In the genomic region with DNA sequence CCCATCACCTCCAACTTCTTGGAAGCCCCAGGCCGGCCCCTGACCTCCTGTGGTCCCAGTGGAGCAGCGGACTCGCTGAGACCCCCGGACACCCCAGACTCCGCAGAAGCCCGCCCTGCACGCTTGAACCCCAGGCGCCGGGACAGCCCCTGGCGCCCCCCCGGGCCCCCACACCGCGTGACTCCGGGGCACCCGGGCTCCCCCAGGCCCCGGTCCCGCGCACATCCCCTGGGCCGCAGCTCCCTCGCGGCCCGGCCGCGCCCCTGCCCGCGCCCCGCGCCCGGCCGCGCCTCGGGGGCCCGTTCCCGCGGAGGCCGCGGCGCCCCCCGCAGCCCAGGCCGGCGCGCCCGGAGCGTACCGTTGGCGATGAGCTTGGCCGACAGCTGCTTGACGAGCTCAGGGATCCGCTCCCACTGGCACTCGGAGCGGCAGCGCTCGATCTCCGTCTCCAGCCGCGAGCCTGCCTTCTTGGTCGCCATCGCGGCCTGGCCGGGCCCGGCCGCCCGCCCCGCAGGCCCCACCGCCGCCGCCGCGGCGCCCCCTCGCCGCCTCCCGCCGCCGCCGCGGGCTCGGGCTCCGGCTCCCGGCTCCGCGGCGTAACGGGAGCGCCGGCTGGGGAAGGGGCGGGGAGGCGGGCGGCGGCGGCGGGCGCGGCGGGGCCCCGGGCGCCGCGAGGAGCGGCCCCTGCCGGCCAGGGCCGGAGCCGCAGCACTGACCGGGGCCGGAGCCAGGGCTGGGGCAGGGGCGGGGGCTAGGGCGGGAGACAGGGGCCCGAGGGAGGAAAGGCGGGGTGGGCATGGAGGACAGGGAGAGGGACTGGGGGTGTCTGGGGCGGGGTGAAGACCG, we compare ENCODE assay signal across 8 cellular contexts. TPM values are rescaled to one million over a fixed set of nuclear protein-coding genes. Genes with fewer than 3 reads are reported as not detected.
DNase-seq lines count a peak whose midpoint lies in the region; ATAC-seq, FAIRE-seq and TF ChIP-seq lines count a peak whose summit lies in the region.

A gene with protein sequence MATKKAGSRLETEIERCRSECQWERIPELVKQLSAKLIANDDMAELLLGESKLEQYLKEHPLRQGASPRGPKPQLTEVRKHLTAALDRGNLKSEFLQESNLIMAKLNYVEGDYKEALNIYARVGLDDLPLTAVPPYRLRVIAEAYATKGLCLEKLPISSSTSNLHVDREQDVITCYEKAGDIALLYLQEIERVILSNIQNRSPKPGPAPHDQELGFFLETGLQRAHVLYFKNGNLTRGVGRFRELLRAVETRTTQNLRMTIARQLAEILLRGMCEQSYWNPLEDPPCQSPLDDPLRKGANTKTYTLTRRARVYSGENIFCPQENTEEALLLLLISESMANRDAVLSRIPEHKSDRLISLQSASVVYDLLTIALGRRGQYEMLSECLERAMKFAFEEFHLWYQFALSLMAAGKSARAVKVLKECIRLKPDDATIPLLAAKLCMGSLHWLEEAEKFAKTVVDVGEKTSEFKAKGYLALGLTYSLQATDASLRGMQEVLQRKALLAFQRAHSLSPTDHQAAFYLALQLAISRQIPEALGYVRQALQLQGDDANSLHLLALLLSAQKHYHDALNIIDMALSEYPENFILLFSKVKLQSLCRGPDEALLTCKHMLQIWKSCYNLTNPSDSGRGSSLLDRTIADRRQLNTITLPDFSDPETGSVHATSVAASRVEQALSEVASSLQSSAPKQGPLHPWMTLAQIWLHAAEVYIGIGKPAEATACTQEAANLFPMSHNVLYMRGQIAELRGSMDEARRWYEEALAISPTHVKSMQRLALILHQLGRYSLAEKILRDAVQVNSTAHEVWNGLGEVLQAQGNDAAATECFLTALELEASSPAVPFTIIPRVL (minus strand): TSS at position 614 of the 846 bp plus-strand sequence. CDS start 135 bp downstream, at position 479.

- H4K20me1 ChIP-seq in PC-3 (ENCODE audit: low read length) (no peaks in the 10 kb centered on the region), GM12878 (ENCODE audit: control insufficient read depth, insufficient read depth) (no peaks in the 10 kb centered on the region)

- DNase-seq in NCI-H2171 (lab: John Stamatoyannopoulos, UW) (peak; percentile 68), NCI-H2171 treated with DMSO at 0.1 percent for 48 hours (lab: John Stamatoyannopoulos, UW) (no peak), PC-3 (peak; percentile 50), GM12878 (ENCODE audit: low read depth, low spot score) (no peak), skeletal muscle cell (ENCODE audit: low read depth) (no peak), pons (ENCODE audit: low spot score) (no peak)

- peak within 1 kb of the TSS; percentile 85 for H2AFZ ChIP-seq in PC-3 (ENCODE audit: low read length)
- peak within 1 kb of the TSS; percentile 21; the same call in 1 of the 2 replicates for H2AFZ ChIP-seq in GM12878 (ENCODE audit: control insufficient read depth, low read depth, low read length)

- H3K36me3 ChIP-seq in PC-3 (ENCODE audit: low read depth, low read length) (no peaks in the 10 kb centered on the region), GM12878 (ENCODE audit: control insufficient read depth in 2 of 2, insufficient read depth in 2 of 2, low read length in 1 of 2) (no peaks in the 10 kb centered on the region), iPS-15b (ENCODE audit: control insufficient read depth, insufficient read depth, low read length) (no peaks in the 10 kb centered on the region)

- RAD21 ChIA-PET in GM12878 (lab: Charles Lee; ENCODE audit: unreplicated experiment) = no interaction called here

- H3K4me3 ChIP-seq in PC-3 (ENCODE audit: low read length) (peak within 1 kb of the TSS; percentile 91), GM12878 (no peak within 1 kb of the TSS), iPS-15b (ENCODE audit: low read depth, low read length) (peak within 1 kb of the TSS; percentile 46), skeletal muscle cell (ENCODE audit: low read depth, low read length) (peak within 1 kb of the TSS; percentile 78)

- H3K79me2 ChIP-seq in PC-3 (ENCODE audit: low read length) = peaks cover 28% of the 10 kb centered on the region
- no peaks in the 10 kb centered on the region for H3K79me2 ChIP-seq in GM12878 (ENCODE audit: control insufficient read depth, insufficient read depth, low read length)

- 16% methylated on average over 30 of the region's 111 CpGs for WGBS in GM12878 (ENCODE audit: insufficient coverage, insufficient replicate concordance, low lambda C conversion rate, missing lambda C conversion rate)

- peak within 1 kb of the TSS; percentile 100 for H3K4me2 ChIP-seq in PC-3 (ENCODE audit: low read length)
- H3K4me2 ChIP-seq in GM12878 (ENCODE audit: control insufficient read depth, insufficient read depth) = no peak within 1 kb of the TSS

- TF ChIP-seq CTCF in PC-3 (conservative IDR thresholded peaks at IDR 0.05; ENCODE audit: low read depth, low read length) (no peak), GM12878 (IDR thresholded peaks at IDR 0.05 in 2 of 3, conservative IDR thresholded peaks at IDR 0.05 in 1 of 3; ENCODE audit: control insufficient read depth in 2 of 3, extremely low read depth in 1 of 3, insufficient read depth in 1 of 3, low read depth in 3 of 3, low read length in 3 of 3) (peak in 2 of 3 experiments; percentile 35 to 53; a peak in 2 of 6 replicates)

- H3K9ac ChIP-seq in PC-3 (ENCODE audit: low read length) (peak within 1 kb of the TSS; percentile 80), GM12878 (ENCODE audit: control insufficient read depth, insufficient read depth, low read length) (no peak within 1 kb of the TSS), iPS-15b (ENCODE audit: low read depth, low read length) (peak within 1 kb of the TSS; percentile 14)

- SMC1A ChIA-PET in GM12878 (lab: Charles Lee; ENCODE audit: uncharacterized antibody, unreplicated experiment) = no interaction called here

- TF ChIP-seq EP300 in GM12878 (IDR thresholded peaks at IDR 0.05; ENCODE audit: borderline replicate concordance in 1 of 2, control insufficient read depth in 1 of 2, low read depth in 2 of 2, low read length in 2 of 2) = no peak

- TF ChIP-seq RAD21 in GM12878 (IDR thresholded peaks at IDR 0.05; ENCODE audit: insufficient read depth, low read depth, low read length) = no peak

- H3K4me1 ChIP-seq in PC-3 (ENCODE audit: insufficient read depth, low read length) (peaks cover 8% of the 10 kb centered on the region), GM12878 (ENCODE audit: control insufficient read depth, insufficient read depth, low read length) (no peaks in the 10 kb centered on the region), iPS-15b (ENCODE audit: control insufficient read depth, insufficient read depth, low read length) (no peaks in the 10 kb centered on the region)

- BruUV-seq in PC-3 (replicated peaks; lab: Mats Ljungman, UMichigan) (no TSS peak), GM12878 (replicated peaks; lab: Mats Ljungman, UMichigan) (no TSS peak)

- H3K9me2 ChIP-seq in PC-3 (replicated peaks; ENCODE audit: low read length) = no peaks in the 10 kb centered on the region

- no peaks in the 10 kb centered on the region for H3K27me3 ChIP-seq in PC-3 (ENCODE audit: low read length)
- H3K27me3 ChIP-seq in GM12878 (replicated peaks in 1 of 2; ENCODE audit: control insufficient read depth in 2 of 2, insufficient read depth in 2 of 2, low read length in 1 of 2) = peaks cover 2 to 6% of the 10 kb centered on the region in 2 experiments; a peak in 3 of 4 replicates
- H3K27me3 ChIP-seq in iPS-15b (ENCODE audit: control insufficient read depth, insufficient read depth, low read length) = peaks cover 22% of the 10 kb centered on the region

- ATAC-seq in HG02610 (IDR thresholded peaks at IDR 0.05; ENCODE audit: unreplicated experiment) (peak; percentile 59), PC-3 (peak; percentile 84), GM12878 (peak; percentile 85)

- CTCF ChIA-PET in PC-3 (lab: Charles Lee) = interaction anchor here (1.1 to 1.2 kb wide), 2 partner anchors 20 to 58 kb away, joined by 4 to 11 read pairs; no protein-coding TSS in a partner anchor
- CTCF ChIA-PET in GM12878 (lab: Yijun Ruan, JAX) = interaction anchor here (1.0 kb wide), 1 partner anchor 57 kb away, joined by 3 read pairs; no protein-coding TSS in a partner anchor

- POLR2A ChIA-PET in PC-3 (lab: Charles Lee; ENCODE audit: unreplicated experiment) (interaction anchor here (0.5 to 0.9 kb wide), 2 partner anchors 57 to 174 kb away, joined by 15 to 16 read pairs; no protein-coding TSS in a partner anchor), GM12878 (lab: Charles Lee) (no interaction called here)

- H3K27ac ChIP-seq in PC-3 (ENCODE audit: low read length) (no peak within 1 kb of the TSS), GM12878 (ENCODE audit: control insufficient read depth, insufficient read depth) (no peak within 1 kb of the TSS)

- FAIRE-seq in GM12878 (lab: Jason Lieb, UNC) = no peak

- intact Hi-C loops in PC-3 (cut with micrococcal nuclease) (no loop called here), GM12878 (cut with micrococcal nuclease; ENCODE audit: unreplicated experiment) (no loop called here)

- H3K9me3 ChIP-seq in PC-3 (ENCODE audit: low read length) (no peaks in the 10 kb centered on the region), GM12878 (replicated peaks; ENCODE audit: control insufficient read depth, insufficient read depth, low read length) (no peaks in the 10 kb centered on the region), iPS-15b (ENCODE audit: control insufficient read depth, insufficient read depth, low read length) (no peaks in the 10 kb centered on the region)

- no peaks in the 10 kb centered on the region for H3F3A ChIP-seq in PC-3 (ENCODE audit: low read length, unreplicated experiment)

- TF ChIP-seq POLR2A in GM12878 (IDR thresholded peaks at IDR 0.05; ENCODE audit: low read depth, low read length) = no peak

- in situ Hi-C loops in GM12878 (cut with MboI) = no loop called here

TF ChIP-seq in GM12878, 131 proteins besides CTCF, POLR2A, EP300 and RAD21 (continues in another document):
- TF ChIP-seq LARP7 (IDR thresholded peaks at IDR 0.05) = no peak

RNA-seq across cellular contexts. Expression of the gene that starts here (rescaled TPM):
- total RNA-seq in PC-3 (2014; rRNA removed) (43.2 and 45.6 TPM in 2 replicates), GM12878 (2014; rRNA removed) (1.1 TPM in 1 of 2 replicates, not detected in the other), GM12878 (2014; rRNA removed; fragmentation: Illumina TruSeq; extraction: Trizol) (0.31 and 0.37 TPM in 2 replicates), GM12878 (2021) (0.54 and 0.66 TPM in 2 replicates)
- 1.1 TPM in 2 replicates for total RNA-seq in GM12878 (2013; cell fraction: nucleolus; rRNA removed)
- polyA plus RNA-seq in GM12878 (2011; ENCODE audit: low read depth) = not detected
- polyA plus RNA-seq in GM12878 (2011; rRNA removed) (0.06 and 0.20 TPM in 2 replicates), GM12878 (2014; fragmentation: Illumina TruSeq; extraction: Trizol) (0.13 and 0.31 TPM in 2 replicates), GM12878 (2014; fragmentation: Nextera tagmentation; extraction: Ambion mirVana) (under 1 TPM in 1 of 2 experiments, not detected in 1; 0.03 TPM), GM12878 (2014; rRNA removed) (0.12 and 0.47 TPM in 2 replicates), GM12878 (2016; fragmentation: Nextera tagmentation; extraction: Ambion mirVana) (under 1 TPM in 1 of 2 experiments, not detected in 1; under 0.01 TPM)
- 0.23 and 0.43 TPM in 2 replicates for polyA plus RNA-seq in GM12878 (2011; cell fraction: cytosol; rRNA removed)
- 0.01 and 0.57 TPM in 2 replicates for polyA plus RNA-seq in GM12878 (2011; cell fraction: nucleus; rRNA removed)
- polyA plus RNA-seq in GM12878 (2012) = 0.03 and 0.52 TPM in 2 replicates
- under 0.01 and 0.31 TPM in 2 replicates for polyA minus RNA-seq in GM12878 (2011; rRNA and poly(A)+ RNA removed)
- 0.10 TPM in 1 of 2 replicates, not detected in the other for polyA minus RNA-seq in GM12878 (2011; cell fraction: cytosol; rRNA and poly(A)+ RNA removed)
- polyA minus RNA-seq in GM12878 (2011; cell fraction: nucleus; rRNA and poly(A)+ RNA removed) = 0.10 and 0.48 TPM in 2 replicates

Comparison
In these comparisons a context has a peak if more than half of its experiments do, and no peak if none do; other contexts are left out.
1. RNA of the gene that starts here (total RNA-seq): 43.2 to 45.6 TPM in PC-3; 0.31 to 1.1 TPM in GM12878; every median in the first group is over 10 times any median in the second.
2. DNase-seq: peak in NCI-H2171 (single experiment) and PC-3 (single experiment); none in NCI-H2171 treated with DMSO at 0.1 percent for 48 hours (single experiment), GM12878 (single experiment), skeletal muscle cell (single experiment) and pons (single experiment).
3. Peak in every context shown above with its lines, with median percentiles within 50 percentile points of each other: ATAC-seq.